ENCODE assay signal across 2 cellular contexts in genomic region chr19:29944415-29945012, GRCh38.
A peak's percentile ranks its signal among the peaks of the same experiment; 100 is the strongest.
TF ChIP-seq lines count a peak whose summit lies in the region.

No MANE protein-coding gene starts in this region.

TF ChIP-seq in K562, 482 proteins besides CTCF, POLR2A, EP300 and RAD21 (continued from another document):
- TF ChIP-seq ZFP91 (CRISPR knock-in tag; IDR thresholded peaks at IDR 0.05) (no peak), ZKSCAN8 (CRISPR knock-in tag; IDR thresholded peaks at IDR 0.05) (no peak), GATAD2A (IDR thresholded peaks at IDR 0.05) (no peak), NCOA4 (IDR thresholded peaks at IDR 0.05; ENCODE audit: partially characterized antibody) (no peak), CREM (IDR thresholded peaks at IDR 0.05; ENCODE audit: low read depth) (no peak), CEBPG (CRISPR knock-in tag; IDR thresholded peaks at IDR 0.05) (no peak), CEBPG (tag; conservative IDR thresholded peaks at IDR 0.05 in 1 of 2, IDR thresholded peaks at IDR 0.05 in 1 of 2) (0 out of 4 replicates have a peak, but pooled peaks of 1 of the 2 experiments have one; percentile 26), C11orf30 (IDR thresholded peaks at IDR 0.05; ENCODE audit: low read depth) (peak; percentile 47), CHAMP1 (IDR thresholded peaks at IDR 0.05) (no peak), TBP (optimal IDR thresholded peaks at IDR 0.05; ENCODE audit: low read depth, low read length) (no peak), RBM25 (IDR thresholded peaks at IDR 0.05; ENCODE audit: low read depth, low read length, severe bottlenecking) (no peak), ZNF239 (CRISPR knock-in tag; IDR thresholded peaks at IDR 0.05) (no peak), MTF1 (CRISPR knock-in tag; IDR thresholded peaks at IDR 0.05; ENCODE audit: borderline replicate concordance) (no peak), ZNF316 (IDR thresholded peaks at IDR 0.05) (peak; percentile 56), ZNF766 (CRISPR knock-in tag; conservative IDR thresholded peaks at IDR 0.05) (no peak), FOXA3 (CRISPR knock-in tag; conservative IDR thresholded peaks at IDR 0.05 in 1 of 2, IDR thresholded peaks at IDR 0.05 in 1 of 2) (peak in 1 of 2 experiments; percentile 28; a peak in 1 of 4 replicates), MCM7 (IDR thresholded peaks at IDR 0.05) (no peak), CHD4 (IDR thresholded peaks at IDR 0.05; ENCODE audit: insufficient read depth, insufficient replicate concordance, low read depth, low read length, poor library complexity, severe bottlenecking) (no peak), ZNF518B (CRISPR knock-in tag; IDR thresholded peaks at IDR 0.05) (no peak)
- TF ChIP-seq, protein P1, sequence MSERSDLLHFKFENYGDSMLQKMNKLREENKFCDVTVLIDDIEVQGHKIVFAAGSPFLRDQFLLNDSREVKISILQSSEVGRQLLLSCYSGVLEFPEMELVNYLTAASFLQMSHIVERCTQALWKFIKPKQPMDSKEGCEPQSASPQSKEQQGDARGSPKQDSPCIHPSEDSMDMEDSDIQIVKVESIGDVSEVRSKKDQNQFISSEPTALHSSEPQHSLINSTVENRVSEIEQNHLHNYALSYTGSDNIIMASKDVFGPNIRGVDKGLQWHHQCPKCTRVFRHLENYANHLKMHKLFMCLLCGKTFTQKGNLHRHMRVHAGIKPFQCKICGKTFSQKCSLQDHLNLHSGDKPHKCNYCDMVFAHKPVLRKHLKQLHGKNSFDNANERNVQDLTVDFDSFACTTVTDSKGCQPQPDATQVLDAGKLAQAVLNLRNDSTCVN (CRISPR knock-in tag; IDR thresholded peaks at IDR 0.05): no peak
- TF ChIP-seq, protein P2, sequence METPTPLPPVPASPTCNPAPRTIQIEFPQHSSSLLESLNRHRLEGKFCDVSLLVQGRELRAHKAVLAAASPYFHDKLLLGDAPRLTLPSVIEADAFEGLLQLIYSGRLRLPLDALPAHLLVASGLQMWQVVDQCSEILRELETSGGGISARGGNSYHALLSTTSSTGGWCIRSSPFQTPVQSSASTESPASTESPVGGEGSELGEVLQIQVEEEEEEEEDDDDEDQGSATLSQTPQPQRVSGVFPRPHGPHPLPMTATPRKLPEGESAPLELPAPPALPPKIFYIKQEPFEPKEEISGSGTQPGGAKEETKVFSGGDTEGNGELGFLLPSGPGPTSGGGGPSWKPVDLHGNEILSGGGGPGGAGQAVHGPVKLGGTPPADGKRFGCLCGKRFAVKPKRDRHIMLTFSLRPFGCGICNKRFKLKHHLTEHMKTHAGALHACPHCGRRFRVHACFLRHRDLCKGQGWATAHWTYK (CRISPR knock-in tag; IDR thresholded peaks at IDR 0.05): 0 out of 2 replicates have a peak, but pooled peaks have one; percentile 18

TF ChIP-seq in neural cell, 6 proteins besides CTCF, POLR2A, EP300 and RAD21 (continued from another document):
- TF ChIP-seq REST (IDR thresholded peaks at IDR 0.05; ENCODE audit: borderline replicate concordance) (no peak), SMC3 (conservative IDR thresholded peaks at IDR 0.05; ENCODE audit: poor library complexity) (no peak), TAF1 (IDR thresholded peaks at IDR 0.05; ENCODE audit: low read depth) (no peak), POLR2AphosphoS5 (IDR thresholded peaks at IDR 0.05) (no peak)
